Comparison of ENCODE assay signal across 1 cellular context in the genomic region with DNA sequence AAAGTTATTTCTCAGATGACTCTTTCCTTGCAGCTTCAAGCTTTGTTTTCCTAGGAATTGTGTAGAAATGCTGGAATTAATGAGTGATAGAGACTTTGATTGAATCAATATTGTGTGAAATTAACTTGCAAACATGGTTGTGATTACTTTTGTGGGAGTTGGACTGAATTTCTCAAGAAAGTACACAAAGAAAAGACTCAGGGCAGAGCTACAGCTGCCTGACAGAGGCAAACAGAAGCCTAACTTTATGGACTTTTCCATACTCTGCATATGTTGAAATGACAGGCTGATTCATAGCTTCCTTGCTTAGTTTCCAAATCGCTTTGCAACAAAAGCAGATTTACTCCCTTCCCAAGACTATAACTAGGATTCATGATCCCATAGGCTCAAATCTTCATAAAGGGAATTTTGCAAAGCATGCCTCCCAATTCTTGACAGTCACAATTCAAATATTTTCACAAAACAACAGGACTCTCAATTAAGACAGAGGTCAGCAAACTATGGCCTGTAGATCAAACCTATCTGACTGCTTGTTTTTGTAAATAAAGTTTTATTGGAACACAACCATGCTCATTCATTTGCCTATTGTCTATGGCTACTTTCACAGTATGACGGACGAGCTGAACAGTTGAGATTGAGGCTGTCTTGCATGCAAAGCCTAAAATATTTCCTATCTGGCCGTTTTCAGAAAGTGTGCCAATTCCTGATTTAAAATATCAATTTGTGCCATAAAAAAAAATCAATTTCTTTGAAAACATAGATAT.
A peak's percentile ranks its signal among the peaks of the same experiment; 100 is the strongest.
TF ChIP-seq lines count a peak whose summit lies in the region.

No MANE protein-coding gene starts in this region.

TF ChIP-seq in GM12878, 131 proteins besides CTCF, POLR2A, EP300 and RAD21:
- TF ChIP-seq ZBTB40 (IDR thresholded peaks at IDR 0.05; ENCODE audit: borderline replicate concordance) (peak; percentile 64; the same call in 1 of the 2 replicates), ATF7 (IDR thresholded peaks at IDR 0.05; ENCODE audit: low read depth) (no peak), MTA2 (IDR thresholded peaks at IDR 0.05; ENCODE audit: low read depth) (no peak), NKRF (conservative IDR thresholded peaks at IDR 0.05) (no peak)
